12 cellular contexts compared by ENCODE assay signal in genomic region chr2:71700880-71701397, GRCh38.
DNase-seq lines count a peak whose midpoint lies in the region; ATAC-seq, FAIRE-seq and TF ChIP-seq lines count a peak whose summit lies in the region.
"Had no signal": no experiment of that assay in that cellular context is flagged by ENCODE, and none has a peak within 500 bp of the region (broad histone marks: within the 10 kb centered on the region; RNA-seq: fewer than 3 reads in every experiment).

No MANE protein-coding gene starts in this region.

- peak; percentile 2 for DNase-seq in activated T-cell treated with anti-CD3 and anti-CD28 coated beads, Interleukin-2, amount 50 U/mL, for 24 hours
- DNase-seq in activated T-cell treated with anti-CD3 and anti-CD28 coated beads, Interleukin-2, amount 50 U/mL, for 72 hours, result no peak
- DNase-seq in cardiac muscle cell (ENCODE audit: low read depth in 1 of 2, low spot score in 1 of 2) (peak; percentile 67 to 73), nucleus accumbens (lab: John Stamatoyannopoulos, UW) (peak in 52 of 56 donors; percentile 18 to 86 (median 62)), urothelium cell line (ENCODE audit: low spot score) (peak; percentile 55), dermis blood vessel endothelial cell (no peak), T-helper 17 cell (no peak)
- no peak for DNase-seq in stimulated activated naive CD4-positive, alpha-beta T cell (lab: John Stamatoyannopoulos, UW)
- DNase-seq: activated CD8-positive, alpha-beta T cell treated with anti-CD3 and anti-CD28 coated beads, Interleukin-2, amount 10 ng/mL, durations not matched to agents 7 days and 5 days; HCEC 1CT; NCI-H748 treated with DMSO at 0.1 percent for 48 hours had no signal

- no peaks in the 10 kb centered on the region for H3K9me3 Mint-ChIP-seq in activated T-cell treated with anti-CD3 and anti-CD28 coated beads, Interleukin-2, amount 50 U/mL, for 24 hours
- H3K9me3 Mint-ChIP-seq in activated T-cell treated with anti-CD3 and anti-CD28 coated beads, Interleukin-2, amount 50 U/mL, for 72 hours, result no peaks in the 10 kb centered on the region

- ATAC-seq in activated T-cell treated with anti-CD3 and anti-CD28 coated beads, Interleukin-2, amount 50 U/mL, for 72 hours (replicated peaks in 1 of 2), result no peak
- no peak for ATAC-seq in T-helper 17 cell
- ATAC-seq: activated CD8-positive, alpha-beta T cell treated with anti-CD3 and anti-CD28 coated beads, Interleukin-2, amount 10 ng/mL, durations not matched to agents 7 days and 5 days had no signal

- H3K36me3 ChIP-seq in cardiac muscle cell, result no peaks in the 10 kb centered on the region

- H3K4me3 Mint-ChIP-seq in activated T-cell treated with anti-CD3 and anti-CD28 coated beads, Interleukin-2, amount 50 U/mL, for 24 hours, result no peak overlapping the region
- no peak overlapping the region for H3K4me3 Mint-ChIP-seq in activated T-cell treated with anti-CD3 and anti-CD28 coated beads, Interleukin-2, amount 50 U/mL, for 72 hours
- no peak overlapping the region for H3K4me3 Mint-ChIP-seq in T-helper 17 cell
- H3K4me3 Mint-ChIP-seq: activated CD8-positive, alpha-beta T cell treated with anti-CD3 and anti-CD28 coated beads, Interleukin-2, amount 10 ng/mL, durations not matched to agents 7 days and 5 days had no signal

- H3K4me1 ChIP-seq in cardiac muscle cell (ENCODE audit: low read depth), result peaks cover 27% of the 10 kb centered on the region

- FAIRE-seq in urothelium cell line (lab: Jason Lieb, UNC), result no peak

- peak overlapping the region; percentile 87 for H3K27ac ChIP-seq in cardiac muscle cell
- H3K27ac ChIP-seq: 22Rv1 had no signal

- no peaks in the 10 kb centered on the region for H3K4me1 Mint-ChIP-seq in activated T-cell treated with anti-CD3 and anti-CD28 coated beads, Interleukin-2, amount 50 U/mL, for 24 hours (ENCODE audit: low read depth)
- no peaks in the 10 kb centered on the region for H3K4me1 Mint-ChIP-seq in activated T-cell treated with anti-CD3 and anti-CD28 coated beads, Interleukin-2, amount 50 U/mL, for 72 hours (ENCODE audit: low read depth)
- H3K4me1 Mint-ChIP-seq in T-helper 17 cell, result peaks cover 2% of the 10 kb centered on the region

- H3K36me3 Mint-ChIP-seq in activated T-cell treated with anti-CD3 and anti-CD28 coated beads, Interleukin-2, amount 50 U/mL, for 24 hours (ENCODE audit: low read depth), result no peaks in the 10 kb centered on the region
- no peaks in the 10 kb centered on the region for H3K36me3 Mint-ChIP-seq in activated T-cell treated with anti-CD3 and anti-CD28 coated beads, Interleukin-2, amount 50 U/mL, for 72 hours (ENCODE audit: insufficient read depth in 2 of 2)
- no peaks in the 10 kb centered on the region for H3K36me3 Mint-ChIP-seq in T-helper 17 cell (ENCODE audit: low read depth)

- no peaks in the 10 kb centered on the region for H3K27me3 ChIP-seq in cardiac muscle cell

- no peaks in the 10 kb centered on the region for H3K9me3 ChIP-seq in cardiac muscle cell (ENCODE audit: low read depth)
- H3K9me3 ChIP-seq in T-helper 17 cell (ENCODE audit: control insufficient read depth, low read length, poor library complexity, severe bottlenecking), result no peaks in the 10 kb centered on the region

- no peaks in the 10 kb centered on the region for H3K27me3 Mint-ChIP-seq in activated T-cell treated with anti-CD3 and anti-CD28 coated beads, Interleukin-2, amount 50 U/mL, for 24 hours
- H3K27me3 Mint-ChIP-seq in activated T-cell treated with anti-CD3 and anti-CD28 coated beads, Interleukin-2, amount 50 U/mL, for 72 hours (ENCODE audit: low read depth), result no peaks in the 10 kb centered on the region
- H3K27me3 Mint-ChIP-seq in T-helper 17 cell, result peaks cover 30% of the 10 kb centered on the region

- H3K27ac Mint-ChIP-seq in activated T-cell treated with anti-CD3 and anti-CD28 coated beads, Interleukin-2, amount 50 U/mL, for 24 hours, result no peak overlapping the region
- H3K27ac Mint-ChIP-seq in activated T-cell treated with anti-CD3 and anti-CD28 coated beads, Interleukin-2, amount 50 U/mL, for 72 hours, result no peak overlapping the region
- H3K27ac Mint-ChIP-seq in T-helper 17 cell, result no peak overlapping the region
- H3K27ac Mint-ChIP-seq: activated CD8-positive, alpha-beta T cell treated with anti-CD3 and anti-CD28 coated beads, Interleukin-2, amount 10 ng/mL, durations not matched to agents 7 days and 5 days had no signal

- TF ChIP-seq CTCF in cardiac muscle cell (IDR thresholded peaks at IDR 0.05; ENCODE audit: low read depth, low read length), result no peak

- no peak overlapping the region for H3K4me3 ChIP-seq in cardiac muscle cell

Comparison
In these comparisons a context has a peak if more than half of its experiments do, and no peak if none do; other contexts are left out.
1. DNase-seq: peak in activated T-cell treated with anti-CD3 and anti-CD28 coated beads, Interleukin-2, amount 50 U/mL, for 24 hours (single experiment), cardiac muscle cell (2 of 2), nucleus accumbens (52 of 56) and urothelium cell line (single experiment); none in activated T-cell treated with anti-CD3 and anti-CD28 coated beads, Interleukin-2, amount 50 U/mL, for 72 hours (0 of 2), dermis blood vessel endothelial cell (single experiment), T-helper 17 cell (0 of 3) and stimulated activated naive CD4-positive, alpha-beta T cell (0 of 6).